In the genomic region with DNA sequence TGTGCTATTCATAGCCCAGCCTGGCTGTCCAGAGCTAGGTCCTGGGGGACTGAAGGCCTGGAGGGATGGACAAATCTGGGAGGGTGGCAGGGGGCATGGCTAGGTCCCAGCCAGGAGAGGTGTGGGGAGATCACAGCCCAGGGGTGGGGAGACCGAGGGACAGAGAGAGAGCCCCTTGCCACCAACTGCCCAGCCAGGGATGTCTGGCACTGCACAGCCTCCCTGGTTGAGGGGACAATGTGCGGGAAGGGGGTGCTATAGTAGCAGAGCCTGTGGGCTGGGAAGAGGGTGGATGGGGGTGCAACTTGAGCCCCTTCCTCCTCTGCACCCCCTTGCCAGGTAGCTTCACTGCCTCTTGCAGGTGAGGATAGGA, we compare ENCODE assay signal across 25 cellular contexts.
A peak's percentile ranks its signal among the peaks of the same experiment; 100 is the strongest.
DNase-seq lines count a peak whose midpoint lies in the region; ATAC-seq and TF ChIP-seq lines count a peak whose summit lies in the region.
"Had no signal": no experiment of that assay in that cellular context is flagged by ENCODE, and none has a peak within 500 bp of the region (broad histone marks: within the 10 kb centered on the region; RNA-seq: fewer than 3 reads in every experiment).

No MANE protein-coding gene starts in this region.

- no peak overlapping the region for H4K8ac ChIP-seq in trophoblast cell (ENCODE audit: low read depth, low read length)

- no peaks in the 10 kb centered on the region for H4K20me1 ChIP-seq in SK-N-SH (ENCODE audit: insufficient read depth)

- H2BK120ac ChIP-seq in trophoblast cell (ENCODE audit: insufficient read depth, low read length, poor library complexity), result no peak overlapping the region

- H3K79me1 ChIP-seq in trophoblast cell (ENCODE audit: low read length), result no peaks in the 10 kb centered on the region

- H3K79me2 ChIP-seq in SK-N-SH (ENCODE audit: insufficient read depth), result no peaks in the 10 kb centered on the region
- no peaks in the 10 kb centered on the region for H3K79me2 ChIP-seq in trophoblast cell (ENCODE audit: control insufficient read depth, insufficient read depth, low read length, poor library complexity)

- H2AK5ac ChIP-seq in trophoblast cell (ENCODE audit: low read length), result no peak overlapping the region

- H3K27me3 ChIP-seq in esophagus muscularis mucosa, result peaks cover 0 to 24% (median 0%) of the 10 kb centered on the region in 4 donors
- no peaks in the 10 kb centered on the region for H3K27me3 ChIP-seq in SK-N-SH (ENCODE audit: insufficient read depth)
- no peaks in the 10 kb centered on the region for H3K27me3 ChIP-seq in trophoblast cell (ENCODE audit: insufficient read depth, low read length)
- H3K27me3 ChIP-seq: BE2C had no signal

- peaks cover 15% of the 10 kb centered on the region for H3K4me1 Mint-ChIP-seq in stimulated activated memory B cell treated with anti-CD40 and anti-IgM and Interleukin-4, amounts not matched to agents 10 μg/mL and 1 μg/mL and 100 μg/mL, for 72 hours

- TF ChIP-seq CTCF in GM10248 (IDR thresholded peaks at IDR 0.05; ENCODE audit: control extremely low read depth, extremely low read depth, low read depth, missing control alignments) (no peak), esophagus muscularis mucosa (IDR thresholded peaks at IDR 0.05) (no peak), SK-N-SH (IDR thresholded peaks at IDR 0.05) (no peak)

- no peak overlapping the region for H4K91ac ChIP-seq in trophoblast cell (ENCODE audit: low read depth, low read length)

- H3K23ac ChIP-seq in trophoblast cell (ENCODE audit: low read length), result no peak overlapping the region

- H3K27ac ChIP-seq in esophagus muscularis mucosa (replicated peaks in 1 of 4) (no peak overlapping the region), SK-N-SH (ENCODE audit: low read depth in 2 of 2, low read length in 1 of 2) (no peak overlapping the region), trophoblast cell (ENCODE audit: low read depth, low read length) (no peak overlapping the region)
- H3K27ac ChIP-seq: SJCRH30 had no signal

- no peaks in the 10 kb centered on the region for H3K36me3 Mint-ChIP-seq in stimulated activated memory B cell treated with anti-CD40 and anti-IgM and Interleukin-4, amounts not matched to agents 10 μg/mL and 1 μg/mL and 100 μg/mL, for 72 hours
- H3K36me3 Mint-ChIP-seq: CD14-positive monocyte had no signal

- no peak overlapping the region for H3K4me2 ChIP-seq in SK-N-SH
- H3K4me2 ChIP-seq in trophoblast cell (ENCODE audit: low read length), result no peak overlapping the region

- intact Hi-C loops in esophagus muscularis mucosa (cut with DNase I), result no loop called here

- peaks cover 65% of the 10 kb centered on the region for H3K27me3 Mint-ChIP-seq in stimulated activated memory B cell treated with anti-CD40 and anti-IgM and Interleukin-4, amounts not matched to agents 10 μg/mL and 1 μg/mL and 100 μg/mL, for 72 hours

- H3K36me3 ChIP-seq in esophagus muscularis mucosa (no peaks in the 10 kb centered on the region), SK-N-SH (replicated peaks in 1 of 2; ENCODE audit: control insufficient read depth in 1 of 2, insufficient read depth in 2 of 2, low read length in 1 of 2) (no peaks in the 10 kb centered on the region), trophoblast cell (ENCODE audit: control insufficient read depth in 1 of 2, insufficient read depth in 2 of 2, low read length in 2 of 2) (no peaks in the 10 kb centered on the region)
- H3K36me3 ChIP-seq: BE2C, SJCRH30 had no signal

- peaks cover 13% of the 10 kb centered on the region for H3K9me3 Mint-ChIP-seq in stimulated activated memory B cell treated with anti-CD40 and anti-IgM and Interleukin-4, amounts not matched to agents 10 μg/mL and 1 μg/mL and 100 μg/mL, for 72 hours
- H3K9me3 Mint-ChIP-seq: HFFc6 had no signal

- peak; percentile 29 for ATAC-seq in stimulated activated memory B cell treated with anti-CD40 and anti-IgM and Interleukin-4, amounts not matched to agents 10 μg/mL and 1 μg/mL and 100 μg/mL, for 72 hours
- ATAC-seq: K562, PC-3, Right ventricle myocardium inferior had no signal

- H2BK5ac ChIP-seq in trophoblast cell (ENCODE audit: low read depth, low read length, poor library complexity), result no peak overlapping the region

- DNase-seq in AG20443 (ENCODE audit: low spot score) (peak; percentile 4), GM10248 (ENCODE audit: extremely low spot score) (peak; percentile 3), esophagus muscularis mucosa (ENCODE audit: extremely low spot score) (peak; percentile 72), amniotic stem cell (lab: John Stamatoyannopoulos, UW) (no peak), SK-N-SH (no peak), trophoblast cell (no peak)
- DNase-seq: BE2C, Calu3, DMS153, H9, HFFc6, Kasumi-1, NCI-H1092 treated with DMSO at 0.1 percent for 48 hours, NCI-H1436, NCI-H187, NCI-H2081 treated with DMSO at 0.1 percent for 48 hours, NCI-H2171, NCI-H226, NCI-H510A, PC-3 had no signal

- no peak overlapping the region for H3K4me3 ChIP-seq in esophagus muscularis mucosa
- H3K4me3 ChIP-seq in SK-N-SH (ENCODE audit: low read depth in 2 of 2, low read length in 1 of 2), result no peak overlapping the region
- no peak overlapping the region for H3K4me3 ChIP-seq in trophoblast cell (ENCODE audit: low read depth, low read length)
- H3K4me3 ChIP-seq: K562, SJCRH30 had no signal

- no peak for TF ChIP-seq RAD21 in SK-N-SH (IDR thresholded peaks at IDR 0.05; ENCODE audit: low read length)

- CTCF ChIA-PET in GM10248 (lab: Yijun Ruan, JAX), result no interaction called here
- CTCF ChIA-PET in SK-N-SH (lab: Yijun Ruan, JAX), result interaction anchor here (1.2 kb wide), 1 partner anchor 184 kb away, joined by 3 read pairs; no protein-coding TSS in a partner anchor

- H3K4me1 ChIP-seq in esophagus muscularis mucosa (peaks cover 10 to 42% (median 36%) of the 10 kb centered on the region in 4 donors), SK-N-SH (ENCODE audit: control insufficient read depth in 1 of 2, insufficient read depth in 2 of 2, low read depth in 1 of 2, low read length in 1 of 2) (no peaks in the 10 kb centered on the region; a peak in 1 of 4 replicates), trophoblast cell (ENCODE audit: control insufficient read depth in 1 of 2, insufficient read depth in 2 of 2, low read length in 2 of 2) (no peaks in the 10 kb centered on the region)
- H3K4me1 ChIP-seq: BE2C, SJCRH30 had no signal

- H3K18ac ChIP-seq in trophoblast cell (ENCODE audit: low read length), result no peak overlapping the region

- no peak overlapping the region for H2BK12ac ChIP-seq in trophoblast cell (ENCODE audit: low read length)

- no peak overlapping the region for H3K27ac Mint-ChIP-seq in stimulated activated memory B cell treated with anti-CD40 and anti-IgM and Interleukin-4, amounts not matched to agents 10 μg/mL and 1 μg/mL and 100 μg/mL, for 72 hours
- H3K27ac Mint-ChIP-seq: CD14-positive monocyte, H9, HFFc6 had no signal

- H2AFZ ChIP-seq in SK-N-SH (ENCODE audit: low read depth) (no peak overlapping the region), trophoblast cell (ENCODE audit: insufficient read depth, low read length, poor library complexity) (no peak overlapping the region)

- no peak overlapping the region for H3K14ac ChIP-seq in trophoblast cell (ENCODE audit: low read length)

- TF ChIP-seq EP300 in esophagus muscularis mucosa (IDR thresholded peaks at IDR 0.05) (no peak), SK-N-SH (IDR thresholded peaks at IDR 0.05; ENCODE audit: borderline replicate concordance in 1 of 2, low read depth in 1 of 2, low read length in 1 of 2) (no peak)

- no peak overlapping the region for H3K9ac ChIP-seq in SK-N-SH
- H3K9ac ChIP-seq in trophoblast cell (ENCODE audit: low read length), result no peak overlapping the region

- no peak for TF ChIP-seq POLR2A in esophagus muscularis mucosa (IDR thresholded peaks at IDR 0.05; ENCODE audit: low read depth)

- H3K4me3 Mint-ChIP-seq in stimulated activated memory B cell treated with anti-CD40 and anti-IgM and Interleukin-4, amounts not matched to agents 10 μg/mL and 1 μg/mL and 100 μg/mL, for 72 hours, result no peak overlapping the region
- H3K4me3 Mint-ChIP-seq: CD14-positive monocyte, H9, HFFc6 had no signal

- no peak overlapping the region for H4K12ac ChIP-seq in trophoblast cell (ENCODE audit: low read depth, low read length)

- POLR2A ChIA-PET in GM10248 (lab: Yijun Ruan, JAX) (no interaction called here), SK-N-SH (lab: Yijun Ruan, JAX) (no interaction called here)

- no peak overlapping the region for H3K4ac ChIP-seq in trophoblast cell (ENCODE audit: low read depth, low read length)

- no peaks in the 10 kb centered on the region for H3F3A ChIP-seq in SK-N-SH (replicated peaks; ENCODE audit: insufficient read depth)

- no peaks in the 10 kb centered on the region for H3K9me2 ChIP-seq in SK-N-SH

- 82% methylated on average over 2 of the region's 2 CpGs for WGBS in esophagus muscularis mucosa
- WGBS in SK-N-SH (ENCODE audit: low lambda C conversion rate), result 46% methylated on average over 2 of the region's 2 CpGs
- WGBS in trophoblast cell (ENCODE audit: extremely low coverage, insufficient coverage, insufficient read length), result no CpG with 5 or more reads among the region's 2 CpGs

- H3K9me3 ChIP-seq in esophagus muscularis mucosa (peaks cover 0 to 4% (median 0%) of the 10 kb centered on the region in 4 donors), SK-N-SH (no peaks in the 10 kb centered on the region), trophoblast cell (ENCODE audit: insufficient read depth, low read depth, low read length) (peaks cover 3% of the 10 kb centered on the region)
- H3K9me3 ChIP-seq: BE2C had no signal

TF ChIP-seq in SK-N-SH, 30 proteins besides CTCF, POLR2A, EP300 and RAD21:
- TF ChIP-seq, protein P1, sequence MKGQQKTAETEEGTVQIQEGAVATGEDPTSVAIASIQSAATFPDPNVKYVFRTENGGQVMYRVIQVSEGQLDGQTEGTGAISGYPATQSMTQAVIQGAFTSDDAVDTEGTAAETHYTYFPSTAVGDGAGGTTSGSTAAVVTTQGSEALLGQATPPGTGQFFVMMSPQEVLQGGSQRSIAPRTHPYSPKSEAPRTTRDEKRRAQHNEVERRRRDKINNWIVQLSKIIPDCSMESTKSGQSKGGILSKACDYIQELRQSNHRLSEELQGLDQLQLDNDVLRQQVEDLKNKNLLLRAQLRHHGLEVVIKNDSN (IDR thresholded peaks at IDR 0.05; ENCODE audit: borderline replicate concordance, low read depth), result no peak
- TF ChIP-seq ELF1 (IDR thresholded peaks at IDR 0.05) (no peak), FOSL2 (IDR thresholded peaks at IDR 0.05; ENCODE audit: borderline replicate concordance, low read depth) (no peak), TCF12 (IDR thresholded peaks at IDR 0.05) (no peak), TEAD4 (IDR thresholded peaks at IDR 0.05; ENCODE audit: borderline replicate concordance, insufficient read depth) (no peak), GATA2 (CRISPR knock-in tag; IDR thresholded peaks at IDR 0.05) (no peak), NRF1 (IDR thresholded peaks at IDR 0.05; ENCODE audit: low read depth, low read length) (no peak)

Comparison
In these comparisons a context has a peak if more than half of its experiments do, and no peak if none do; other contexts are left out.
1. DNase-seq: peak in AG20443 (single experiment), GM10248 (single experiment) and esophagus muscularis mucosa (single experiment); none in amniotic stem cell (single experiment), SK-N-SH (single experiment) and trophoblast cell (0 of 2).